ENCODE assay signal across 1 cellular context in genomic region chr12:54166543-54167499, GRCh38.
TF ChIP-seq lines count a peak whose summit lies in the region.

No MANE protein-coding gene starts in this region.

TF ChIP-seq in HEK293, 187 proteins besides CTCF, POLR2A, EP300 and RAD21 (continued from another document and continues in another):
- TF ChIP-seq ZFHX2 (tag by site-specific recombination; conservative IDR thresholded peaks at IDR 0.05): peak; percentile 80
- no peak for TF ChIP-seq ZNF133 (tag by site-specific recombination; IDR thresholded peaks at IDR 0.05)
- no peak for TF ChIP-seq ZNF174 (tag by site-specific recombination; IDR thresholded peaks at IDR 0.05)
- TF ChIP-seq ZNF776 (tag by site-specific recombination; IDR thresholded peaks at IDR 0.05; ENCODE audit: borderline replicate concordance): no peak
- no peak for TF ChIP-seq ZNF140 (tag by site-specific recombination; IDR thresholded peaks at IDR 0.05)
- no peak for TF ChIP-seq ZNF302 (tag by site-specific recombination; IDR thresholded peaks at IDR 0.05; ENCODE audit: low read depth)
- no peak for TF ChIP-seq GLI2 (tag by site-specific recombination; IDR thresholded peaks at IDR 0.05; ENCODE audit: borderline replicate concordance, low read depth)
- TF ChIP-seq GLI4 (tag by site-specific recombination; IDR thresholded peaks at IDR 0.05): no peak
- no peak for TF ChIP-seq ZNF837 (tag by site-specific recombination; IDR thresholded peaks at IDR 0.05)
- no peak for TF ChIP-seq ZNF510 (tag by site-specific recombination; IDR thresholded peaks at IDR 0.05; ENCODE audit: insufficient replicate concordance)
- peak; percentile 75; the same call in 1 of the 2 replicates for TF ChIP-seq ZEB2 (tag by site-specific recombination; IDR thresholded peaks at IDR 0.05)
- TF ChIP-seq ZBTB44 (tag by site-specific recombination; IDR thresholded peaks at IDR 0.05): no peak
- TF ChIP-seq ZFP41 (tag by site-specific recombination; IDR thresholded peaks at IDR 0.05; ENCODE audit: borderline replicate concordance): no peak
- TF ChIP-seq HIC1 (tag by site-specific recombination; IDR thresholded peaks at IDR 0.05): no peak
- no peak for TF ChIP-seq ZNF148 (tag by site-specific recombination; IDR thresholded peaks at IDR 0.05; ENCODE audit: borderline replicate concordance)
- no peak for TF ChIP-seq GLIS2 (tag by site-specific recombination; IDR thresholded peaks at IDR 0.05)
- TF ChIP-seq PRDM1 (tag by site-specific recombination; IDR thresholded peaks at IDR 0.05): 0 out of 2 replicates have a peak, but pooled peaks have one; percentile 50
- TF ChIP-seq ZNF266 (tag by site-specific recombination; IDR thresholded peaks at IDR 0.05; ENCODE audit: low read depth): no peak
- no peak for TF ChIP-seq SCRT2 (tag by site-specific recombination; IDR thresholded peaks at IDR 0.05)
- TF ChIP-seq REPIN1 (tag by site-specific recombination; IDR thresholded peaks at IDR 0.05; ENCODE audit: low read depth): no peak
- TF ChIP-seq ZNF571 (tag by site-specific recombination; IDR thresholded peaks at IDR 0.05): no peak
- peak; percentile 70 for TF ChIP-seq ZNF324 (tag by site-specific recombination; IDR thresholded peaks at IDR 0.05)
- peak; percentile 74; the same call in 1 of the 2 replicates for TF ChIP-seq GFI1B (tag by site-specific recombination; IDR thresholded peaks at IDR 0.05)
- TF ChIP-seq PATZ1 (tag by site-specific recombination; IDR thresholded peaks at IDR 0.05): 0 out of 2 replicates have a peak, but pooled peaks have one; percentile 39
- TF ChIP-seq ZNF366 (tag by site-specific recombination; conservative IDR thresholded peaks at IDR 0.05): peak; percentile 54
- TF ChIP-seq KLF7 (tag by site-specific recombination; IDR thresholded peaks at IDR 0.05; ENCODE audit: borderline replicate concordance): no peak
- 0 out of 2 replicates have a peak, but pooled peaks have one; percentile 16 for TF ChIP-seq OVOL3 (tag by site-specific recombination; IDR thresholded peaks at IDR 0.05)
- TF ChIP-seq SCRT1 (tag by site-specific recombination; IDR thresholded peaks at IDR 0.05; ENCODE audit: borderline replicate concordance): no peak; the same call in 1 of the 2 replicates
- TF ChIP-seq BCL6B (tag by site-specific recombination; IDR thresholded peaks at IDR 0.05): peak; percentile 76
- TF ChIP-seq ZNF623 (tag by site-specific recombination; IDR thresholded peaks at IDR 0.05): no peak
- no peak for TF ChIP-seq KLF10 (tag by site-specific recombination; IDR thresholded peaks at IDR 0.05)
- TF ChIP-seq ZNF692 (tag by site-specific recombination; IDR thresholded peaks at IDR 0.05): peak; percentile 43; the same call in 1 of the 2 replicates
- no peak for TF ChIP-seq ZNF521 (tag by site-specific recombination; IDR thresholded peaks at IDR 0.05)
- no peak for TF ChIP-seq ZNF792 (tag by site-specific recombination; IDR thresholded peaks at IDR 0.05)
- peak; percentile 56; the same call in 1 of the 2 replicates for TF ChIP-seq ZNF394 (tag by site-specific recombination; IDR thresholded peaks at IDR 0.05; ENCODE audit: borderline replicate concordance)
- TF ChIP-seq ZNF529 (tag by site-specific recombination; IDR thresholded peaks at IDR 0.05; ENCODE audit: insufficient replicate concordance): no peak
- TF ChIP-seq ZNF175 (tag by site-specific recombination; IDR thresholded peaks at IDR 0.05): no peak
- TF ChIP-seq ZNF404 (tag by site-specific recombination; IDR thresholded peaks at IDR 0.05): no peak
- no peak for TF ChIP-seq ZNF26 (tag by site-specific recombination; IDR thresholded peaks at IDR 0.05)
- no peak for TF ChIP-seq ZNF239 (tag by site-specific recombination; IDR thresholded peaks at IDR 0.05)
- TF ChIP-seq SP7 (tag by site-specific recombination; IDR thresholded peaks at IDR 0.05): peak; percentile 97
- no peak for TF ChIP-seq ZNF280D (tag by site-specific recombination; IDR thresholded peaks at IDR 0.05)
- TF ChIP-seq ZNF76 (tag by site-specific recombination; IDR thresholded peaks at IDR 0.05; ENCODE audit: borderline replicate concordance, low read depth): no peak
- TF ChIP-seq ZNF221 (tag by site-specific recombination; IDR thresholded peaks at IDR 0.05; ENCODE audit: borderline replicate concordance): no peak
- TF ChIP-seq MEIS1 (CRISPR knock-in tag; IDR thresholded peaks at IDR 0.05; ENCODE audit: borderline replicate concordance): no peak
